ENCODE assay signal across 1 cellular context in the genomic region with DNA sequence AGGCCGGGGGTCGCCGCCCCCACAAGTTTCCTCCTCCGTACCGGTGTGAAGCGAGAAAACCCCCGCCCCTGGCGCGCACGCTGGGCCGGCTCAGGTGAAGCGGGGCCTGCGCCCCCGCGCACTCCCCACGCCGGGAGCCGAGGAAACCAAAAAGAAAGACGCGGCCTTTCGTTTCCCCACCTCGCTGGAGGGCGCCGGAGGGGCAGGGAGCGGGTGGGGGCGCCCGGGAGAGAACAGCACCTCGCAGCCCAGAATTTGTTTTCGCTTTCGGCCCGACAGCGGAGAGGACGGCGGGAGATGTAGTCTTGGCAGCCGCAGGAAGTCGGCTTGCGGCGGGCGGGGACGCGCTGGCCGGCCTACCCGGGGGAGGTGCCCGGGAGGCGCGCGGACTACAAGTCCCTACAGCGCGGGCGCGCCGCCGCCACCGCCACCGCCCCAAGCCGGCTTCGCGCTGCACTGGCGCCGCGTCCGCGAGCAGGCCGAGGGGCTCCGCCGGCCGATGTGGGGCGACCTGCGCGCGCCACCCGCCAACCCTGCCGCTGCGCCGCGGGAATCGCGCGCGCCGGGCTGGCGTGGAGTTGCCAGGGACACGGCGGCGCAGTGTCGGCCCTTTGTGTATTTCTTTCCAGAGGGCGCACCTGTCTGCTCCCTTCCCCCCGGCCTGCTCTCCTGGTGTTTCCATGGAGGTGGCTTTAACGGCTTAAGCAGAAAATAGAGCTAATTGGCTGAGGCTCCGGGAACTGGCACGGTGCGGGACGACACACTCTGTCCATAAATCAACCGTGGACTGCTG.
TF ChIP-seq lines count a peak whose summit lies in the region.

Gene OTUD4 (minus strand): TSS at position 292 of the 793 bp plus-strand sequence. CDS start 616 bp downstream, outside the sequence.

TF ChIP-seq in HepG2, 621 proteins besides CTCF, POLR2A, EP300 and RAD21 (continued from another document and continues in another):
- TF ChIP-seq SRSF4 (IDR thresholded peaks at IDR 0.05; ENCODE audit: low read depth, low read length, poor library complexity, severe bottlenecking) (no peak), ELF1 (CRISPR knock-in tag; IDR thresholded peaks at IDR 0.05) (peak; percentile 75), KLF16 (CRISPR knock-in tag; IDR thresholded peaks at IDR 0.05) (peak in 1 of 2 experiments; percentile 21; a peak in 1 of 4 replicates), ZNF776 (CRISPR knock-in tag; IDR thresholded peaks at IDR 0.05) (no peak), AHR (CRISPR knock-in tag; IDR thresholded peaks at IDR 0.05) (0 out of 2 replicates have a peak, but pooled peaks have one; percentile 14), GATA4 (IDR thresholded peaks at IDR 0.05; ENCODE audit: borderline replicate concordance, low read depth) (no peak), KDM3A (CRISPR knock-in tag; IDR thresholded peaks at IDR 0.05; ENCODE audit: low read depth) (no peak), KLF15 (CRISPR knock-in tag; IDR thresholded peaks at IDR 0.05; ENCODE audit: borderline replicate concordance) (0 out of 2 replicates have a peak, but pooled peaks have one; percentile 59), ZNF839 (CRISPR knock-in tag; IDR thresholded peaks at IDR 0.05; ENCODE audit: borderline replicate concordance) (no peak), KLF6 (CRISPR knock-in tag; IDR thresholded peaks at IDR 0.05) (no peak), ZNF160 (CRISPR knock-in tag; IDR thresholded peaks at IDR 0.05) (no peak), MIER3 (CRISPR knock-in tag; IDR thresholded peaks at IDR 0.05; ENCODE audit: borderline replicate concordance) (no peak), ZNF431 (CRISPR knock-in tag; IDR thresholded peaks at IDR 0.05; ENCODE audit: borderline replicate concordance, low read depth) (0 out of 2 replicates have a peak, but pooled peaks have one; percentile 22), ETS1 (CRISPR knock-in tag; IDR thresholded peaks at IDR 0.05) (no peak), JDP2 (CRISPR knock-in tag; IDR thresholded peaks at IDR 0.05; ENCODE audit: borderline replicate concordance) (no peak), GFI1 (CRISPR knock-in tag; IDR thresholded peaks at IDR 0.05; ENCODE audit: borderline replicate concordance) (peak; percentile 21; the same call in 1 of the 2 replicates), SPEN (CRISPR knock-in tag; IDR thresholded peaks at IDR 0.05; ENCODE audit: low read depth) (peak; percentile 83), ETV6 (CRISPR knock-in tag; conservative IDR thresholded peaks at IDR 0.05) (no peak; the same call in 1 of the 2 replicates), REXO4 (CRISPR knock-in tag; IDR thresholded peaks at IDR 0.05; ENCODE audit: borderline replicate concordance) (no peak), CENPBD1 (CRISPR knock-in tag; IDR thresholded peaks at IDR 0.05; ENCODE audit: borderline replicate concordance, low read depth) (no peak), E2F2 (CRISPR knock-in tag; IDR thresholded peaks at IDR 0.05; ENCODE audit: borderline replicate concordance) (no peak), ZNF569 (CRISPR knock-in tag; IDR thresholded peaks at IDR 0.05; ENCODE audit: borderline replicate concordance) (no peak), POLR2G (IDR thresholded peaks at IDR 0.05; ENCODE audit: low read depth, low read length) (peak; percentile 69; the same call in 1 of the 2 replicates), ZNF138 (CRISPR knock-in tag; IDR thresholded peaks at IDR 0.05; ENCODE audit: low read depth) (no peak), ZNF343 (CRISPR knock-in tag; IDR thresholded peaks at IDR 0.05) (no peak; the same call in 1 of the 2 replicates), ZBED4 (CRISPR knock-in tag; IDR thresholded peaks at IDR 0.05; ENCODE audit: borderline replicate concordance) (peak; percentile 63; the same call in 1 of the 2 replicates), MBD4 (IDR thresholded peaks at IDR 0.05; ENCODE audit: borderline replicate concordance, low read length) (no peak), MTF1 (CRISPR knock-in tag; IDR thresholded peaks at IDR 0.05) (no peak), PCBP1 (IDR thresholded peaks at IDR 0.05; ENCODE audit: borderline replicate concordance, low read depth, low read length) (0 out of 2 replicates have a peak, but pooled peaks have one; percentile 60), TSC22D2 (CRISPR knock-in tag; IDR thresholded peaks at IDR 0.05; ENCODE audit: borderline replicate concordance) (no peak), ZNF775 (CRISPR knock-in tag; IDR thresholded peaks at IDR 0.05; ENCODE audit: borderline replicate concordance) (no peak), TCF7 (IDR thresholded peaks at IDR 0.05; ENCODE audit: low read depth) (no peak), ZSCAN22 (CRISPR knock-in tag; IDR thresholded peaks at IDR 0.05) (no peak), SRF (IDR thresholded peaks at IDR 0.05; ENCODE audit: low read depth, low read length) (no peak), SALL2 (CRISPR knock-in tag; IDR thresholded peaks at IDR 0.05) (peak; percentile 23; the same call in 1 of the 2 replicates), ATF6 (CRISPR knock-in tag; conservative IDR thresholded peaks at IDR 0.05) (no peak), ZNF530 (CRISPR knock-in tag; IDR thresholded peaks at IDR 0.05; ENCODE audit: low read depth) (no peak), MYNN (CRISPR knock-in tag; IDR thresholded peaks at IDR 0.05; ENCODE audit: low read depth) (no peak), ZGPAT (CRISPR knock-in tag; IDR thresholded peaks at IDR 0.05) (peak; percentile 64), CBFB (CRISPR knock-in tag; IDR thresholded peaks at IDR 0.05) (no peak; the same call in 1 of the 2 replicates), KAT2B (IDR thresholded peaks at IDR 0.05; ENCODE audit: borderline replicate concordance, low read depth, low read length) (no peak), HMGA1 (CRISPR knock-in tag; conservative IDR thresholded peaks at IDR 0.05) (no peak), IRX3 (CRISPR knock-in tag; IDR thresholded peaks at IDR 0.05; ENCODE audit: borderline replicate concordance, low read depth) (no peak), WIZ (CRISPR knock-in tag; IDR thresholded peaks at IDR 0.05) (no peak), CBX5 (CRISPR knock-in tag; IDR thresholded peaks at IDR 0.05; ENCODE audit: borderline replicate concordance) (peak; percentile 33; the same call in 1 of the 2 replicates), ZNF33B (CRISPR knock-in tag; IDR thresholded peaks at IDR 0.05) (no peak), SP2 (CRISPR knock-in tag; IDR thresholded peaks at IDR 0.05) (no peak), ZNF20 (CRISPR knock-in tag; IDR thresholded peaks at IDR 0.05) (no peak), CERS6 (CRISPR knock-in tag; IDR thresholded peaks at IDR 0.05) (no peak), MED13 (CRISPR knock-in tag; IDR thresholded peaks at IDR 0.05) (no peak), CAMTA2 (CRISPR knock-in tag; IDR thresholded peaks at IDR 0.05; ENCODE audit: borderline replicate concordance) (no peak)
- TF ChIP-seq, protein P1, sequence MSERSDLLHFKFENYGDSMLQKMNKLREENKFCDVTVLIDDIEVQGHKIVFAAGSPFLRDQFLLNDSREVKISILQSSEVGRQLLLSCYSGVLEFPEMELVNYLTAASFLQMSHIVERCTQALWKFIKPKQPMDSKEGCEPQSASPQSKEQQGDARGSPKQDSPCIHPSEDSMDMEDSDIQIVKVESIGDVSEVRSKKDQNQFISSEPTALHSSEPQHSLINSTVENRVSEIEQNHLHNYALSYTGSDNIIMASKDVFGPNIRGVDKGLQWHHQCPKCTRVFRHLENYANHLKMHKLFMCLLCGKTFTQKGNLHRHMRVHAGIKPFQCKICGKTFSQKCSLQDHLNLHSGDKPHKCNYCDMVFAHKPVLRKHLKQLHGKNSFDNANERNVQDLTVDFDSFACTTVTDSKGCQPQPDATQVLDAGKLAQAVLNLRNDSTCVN (CRISPR knock-in tag; IDR thresholded peaks at IDR 0.05; ENCODE audit: borderline replicate concordance), result no peak
- TF ChIP-seq, protein P2, sequence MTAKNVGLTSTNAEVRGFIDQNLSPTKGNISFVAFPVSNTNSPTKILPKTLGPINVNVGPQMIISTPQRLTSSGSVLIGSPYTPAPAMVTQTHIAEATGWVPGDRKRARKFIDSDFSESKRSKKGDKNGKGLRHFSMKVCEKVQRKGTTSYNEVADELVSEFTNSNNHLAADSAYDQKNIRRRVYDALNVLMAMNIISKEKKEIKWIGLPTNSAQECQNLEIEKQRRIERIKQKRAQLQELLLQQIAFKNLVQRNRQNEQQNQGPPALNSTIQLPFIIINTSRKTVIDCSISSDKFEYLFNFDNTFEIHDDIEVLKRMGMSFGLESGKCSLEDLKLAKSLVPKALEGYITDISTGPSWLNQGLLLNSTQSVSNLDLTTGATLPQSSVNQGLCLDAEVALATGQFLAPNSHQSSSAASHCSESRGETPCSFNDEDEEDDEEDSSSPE (CRISPR knock-in tag; IDR thresholded peaks at IDR 0.05), result peak; percentile 19; the same call in 1 of the 2 replicates
